Comparison of ENCODE assay signal across 8 cellular contexts in genomic region chr4:183905593-183906485, GRCh38. TPM values are rescaled to one million over a fixed set of nuclear protein-coding genes. Genes with fewer than 3 reads are reported as not detected.
A peak's percentile ranks its signal among the peaks of the same experiment; 100 is the strongest.
DNase-seq lines count a peak whose midpoint lies in the region; ATAC-seq and TF ChIP-seq lines count a peak whose summit lies in the region.

No MANE protein-coding gene starts in this region.

- intact Hi-C loops in activated naive CD4-positive, alpha-beta T cell treated with anti-CD3 and anti-CD28 coated beads for 36 hours (cut with micrococcal nuclease), result no loop called here
- intact Hi-C loops in thyroid gland (cut with DNase I), result no loop called here

- peak; percentile 7 for DNase-seq in activated naive CD4-positive, alpha-beta T cell treated with anti-CD3 and anti-CD28 coated beads for 36 hours
- DNase-seq in activated naive CD4-positive, alpha-beta T cell treated with anti-CD3 and anti-CD28 coated beads, Interleukin-2, amount 50 U/mL, for 16 hours, result no peak
- DNase-seq in SK-MEL-5 (ENCODE audit: low read depth, low spot score) (peak; percentile 31), epithelial cell of esophagus (ENCODE audit: low read depth) (peak; percentile 50), thyroid gland (peak; percentile 52 to 58)

- peaks cover 60% of the 10 kb centered on the region for H3K27me3 Mint-ChIP-seq in activated naive CD4-positive, alpha-beta T cell treated with anti-CD3 and anti-CD28 coated beads for 36 hours (ENCODE audit: low read depth)

- H3K9me3 Mint-ChIP-seq in activated naive CD4-positive, alpha-beta T cell treated with anti-CD3 and anti-CD28 coated beads for 36 hours, result no peaks in the 10 kb centered on the region

- 1% methylated on average over 66 to 68 of the region's 93 CpGs for WGBS in mesodermal cell (ENCODE audit: insufficient coverage in 2 of 2), 2 experiments
- WGBS in thyroid gland, 2 donors, result 1 to 3% methylated on average over 6 to 48 of the region's 93 CpGs

- H3K4me1 Mint-ChIP-seq in activated naive CD4-positive, alpha-beta T cell treated with anti-CD3 and anti-CD28 coated beads for 36 hours (ENCODE audit: low read depth), result peaks cover 6% of the 10 kb centered on the region

- TF ChIP-seq CTCF in epithelial cell of esophagus (IDR thresholded peaks at IDR 0.05; ENCODE audit: insufficient read depth, low read depth, low read length, missing control alignments) (no peak), thyroid gland (IDR thresholded peaks at IDR 0.05) (no peak)

- no peak for TF ChIP-seq POLR2A in thyroid gland (IDR thresholded peaks at IDR 0.05)

- peak overlapping the region; percentile 44 for H3K4me3 ChIP-seq in epithelial cell of esophagus (ENCODE audit: low read length)
- peak overlapping the region; percentile 60 for H3K4me3 ChIP-seq in mesodermal cell (ENCODE audit: extremely low read depth, insufficient read depth, low read length, poor library complexity, severe bottlenecking)
- H3K4me3 ChIP-seq in thyroid gland (replicated peaks in 1 of 3), result peak overlapping the region; percentile 36 to 46 (median 42)

- CTCF ChIA-PET in activated naive CD4-positive, alpha-beta T cell treated with anti-CD3 and anti-CD28 coated beads for 36 hours (lab: Charles Lee), result interaction anchor here (0.6 kb wide), 1 partner anchor 432 kb away, joined by 3 read pairs; no protein-coding TSS in a partner anchor

- H3K4me1 ChIP-seq in mesodermal cell (ENCODE audit: control insufficient read depth, insufficient read depth, low read length, poor library complexity, severe bottlenecking) (no peaks in the 10 kb centered on the region), thyroid gland (peaks cover 14 to 16% of the 10 kb centered on the region in 2 donors)

- in situ Hi-C loops in SK-MEL-5 (cut with HindIII; ENCODE audit: low pct_unique_long_range_greater_than_20kb, low sequenced_read_pairs), result no loop called here

- H3K27me3 ChIP-seq in thyroid gland, result no peaks in the 10 kb centered on the region

- H3K9me3 ChIP-seq in mesodermal cell (ENCODE audit: control insufficient read depth, low read length) (no peaks in the 10 kb centered on the region), thyroid gland (no peaks in the 10 kb centered on the region)

- H3K4me3 Mint-ChIP-seq in activated naive CD4-positive, alpha-beta T cell treated with anti-CD3 and anti-CD28 coated beads for 36 hours, result peak overlapping the region; percentile 39

- no peak for ATAC-seq in GM21717 (IDR thresholded peaks at IDR 0.05; ENCODE audit: unreplicated experiment)
- no peak for ATAC-seq in GM18498 (IDR thresholded peaks at IDR 0.05; ENCODE audit: unreplicated experiment)

- no peaks in the 10 kb centered on the region for H3K36me3 ChIP-seq in mesodermal cell (ENCODE audit: control insufficient read depth, insufficient read depth, low read length)
- no peaks in the 10 kb centered on the region for H3K36me3 ChIP-seq in thyroid gland

- H3K36me3 Mint-ChIP-seq in activated naive CD4-positive, alpha-beta T cell treated with anti-CD3 and anti-CD28 coated beads for 36 hours (ENCODE audit: low read depth), result no peaks in the 10 kb centered on the region

- peak overlapping the region; percentile 58 for H3K27ac ChIP-seq in mesodermal cell (ENCODE audit: low read depth, low read length, severe bottlenecking)
- H3K27ac ChIP-seq in thyroid gland, result peak overlapping the region in 2 of 3 donors; percentile 39 to 40

- no peak overlapping the region for H3K27ac Mint-ChIP-seq in activated naive CD4-positive, alpha-beta T cell treated with anti-CD3 and anti-CD28 coated beads for 36 hours

RNA-seq across cellular contexts. Expression of gene STOX2, which starts 0.7 kb away (rescaled TPM):
- not detected for total RNA-seq in activated naive CD4-positive, alpha-beta T cell treated with anti-CD3 and anti-CD28 coated beads for 36 hours
- total RNA-seq in SK-MEL-5 (2014; rRNA removed; shearing (Covaris generic)), result 2.1 and 2.5 TPM in 2 replicates
- polyA plus RNA-seq in SK-MEL-5 (2015; cell fraction: cytosol; rRNA removed), result 0.42 and 1.4 TPM in 2 replicates
- polyA plus RNA-seq in SK-MEL-5 (2015; cell fraction: nucleus; rRNA removed), result 2.2 and 4.9 TPM in 2 replicates
- polyA plus RNA-seq in mesodermal cell (2013, experiment 1 of 2), result 7.0 TPM
- polyA plus RNA-seq in mesodermal cell (2013, experiment 2 of 2), result 4.1 TPM
- total RNA-seq in thyroid gland, result 10 to 100 TPM; 27.3 to 57.7 (median 43.3) TPM
